Comparison of ENCODE assay signal across 20 cellular contexts in genomic region chr18:78994977-78995582, GRCh38. TPM values are rescaled to one million over a fixed set of nuclear protein-coding genes. Genes with fewer than 3 reads are reported as not detected.
DNase-seq lines count a peak whose midpoint lies in the region; ATAC-seq and TF ChIP-seq lines count a peak whose summit lies in the region.
"Had no signal": no experiment of that assay in that cellular context is flagged by ENCODE, and none has a peak within 500 bp of the region (broad histone marks: within the 10 kb centered on the region; RNA-seq: fewer than 3 reads in every experiment).

No MANE protein-coding gene starts in this region.

- 77 to 80% methylated on average over 30 to 39 of the region's 44 CpGs for WGBS in testis, 2 donors

- DNase-seq in activated CD8-positive, alpha-beta memory T cell treated with anti-CD3 and anti-CD28 coated beads for 24 hours, result peak; percentile 41
- DNase-seq in activated CD8-positive, alpha-beta memory T cell treated with anti-CD3 and anti-CD28 coated beads, Interleukin-2, amount 50 U/mL, for 48 hours, result no peak
- DNase-seq in chondrocyte (ENCODE audit: low spot score), result peak; percentile 74
- no peak for DNase-seq in nephron progenitor cell
- DNase-seq in sciatic nerve (ENCODE audit: low spot score), result peak; percentile 38
- no peak for DNase-seq in testis
- no peak for DNase-seq in DMS79 (lab: John Stamatoyannopoulos, UW)
- no peak for DNase-seq in midbrain (lab: John Stamatoyannopoulos, UW)
- DNase-seq: Calu3; CD8-positive, alpha-beta memory T cell; DMS 273 treated with DMSO at 0.1 percent for 48 hours; GOT3 had no signal

- TF ChIP-seq CTCF in chondrocyte (IDR thresholded peaks at IDR 0.05) (no peak), nephron progenitor cell (IDR thresholded peaks at IDR 0.05) (no peak), testis (IDR thresholded peaks at IDR 0.05) (no peak)

- no peak overlapping the region for H3K27ac ChIP-seq in testis
- H3K27ac ChIP-seq: 22Rv1 had no signal

- intact Hi-C loops in sciatic nerve (cut with DNase I), result no loop called here
- intact Hi-C loops in testis (cut with DNase I; ENCODE audit: low total_unique reads), result no loop called here

- H3K4me3 ChIP-seq in testis, result no peak overlapping the region
- H3K4me3 ChIP-seq: GM12878, HAP-1 had no signal

- H3K9me3 Mint-ChIP-seq in chondrocyte (ENCODE audit: low read depth) (no peaks in the 10 kb centered on the region), nephron progenitor cell (peaks cover 8% of the 10 kb centered on the region)
- H3K9me3 Mint-ChIP-seq: CD8-positive, alpha-beta memory T cell; IgD-negative memory B cell had no signal

- H3K27me3 Mint-ChIP-seq in chondrocyte (ENCODE audit: low read depth) (peaks cover 32% of the 10 kb centered on the region), nephron progenitor cell (ENCODE audit: low read depth, poor library complexity) (peaks cover 5% of the 10 kb centered on the region)

- H3K27ac Mint-ChIP-seq in chondrocyte (ENCODE audit: unreplicated experiment) (no peak overlapping the region), nephron progenitor cell (peak overlapping the region; percentile 23)
- H3K27ac Mint-ChIP-seq: CD8-positive, alpha-beta memory T cell had no signal

- ATAC-seq in sciatic nerve, result no peak
- ATAC-seq: GM12878 had no signal

- H3K36me3 Mint-ChIP-seq in chondrocyte (ENCODE audit: low read depth) (no peaks in the 10 kb centered on the region), nephron progenitor cell (ENCODE audit: low read depth) (peaks cover 74% of the 10 kb centered on the region)
- H3K36me3 Mint-ChIP-seq: CD8-positive, alpha-beta memory T cell; IgD-negative memory B cell had no signal

- H3K4me3 Mint-ChIP-seq in chondrocyte (ENCODE audit: unreplicated experiment), result no peak overlapping the region
- no peak overlapping the region for H3K4me3 Mint-ChIP-seq in nephron progenitor cell
- H3K4me3 Mint-ChIP-seq: CD8-positive, alpha-beta memory T cell; IgD-negative memory B cell had no signal

- no peaks in the 10 kb centered on the region for H3K4me1 Mint-ChIP-seq in chondrocyte (ENCODE audit: low read depth)
- peaks cover 9% of the 10 kb centered on the region for H3K4me1 Mint-ChIP-seq in nephron progenitor cell
- H3K4me1 Mint-ChIP-seq: CD8-positive, alpha-beta memory T cell; IgD-negative memory B cell had no signal

- H3K27me3 ChIP-seq in testis, result no peaks in the 10 kb centered on the region

- no peaks in the 10 kb centered on the region for H3K9me3 ChIP-seq in testis
- H3K9me3 ChIP-seq: HAP-1 had no signal

- no peaks in the 10 kb centered on the region for H3K36me3 ChIP-seq in testis (ENCODE audit: low read depth, missing control alignments)

- TF ChIP-seq POLR2A in testis (IDR thresholded peaks at IDR 0.05), result no peak

- H3K4me1 ChIP-seq in testis, result no peaks in the 10 kb centered on the region

RNA-seq across cellular contexts. Expression of gene SALL3, which starts 15.5 kb away (rescaled TPM):
- total RNA-seq in chondrocyte, result not detected in 3 replicates
- 0.09 TPM for total RNA-seq in sciatic nerve
- 10 to 100 TPM in 1 of 2 donors, 1 to 10 TPM in 1; 8.3 to 15.2 TPM for total RNA-seq in testis
- polyA plus RNA-seq in testis (ENCODE audit: insufficient read depth, low read depth, low replicate concordance), result 1.9 TPM
- total RNA-seq: A673; Calu3; CD8-positive, alpha-beta memory T cell; G401; HT1080 had no signal
- polyA plus RNA-seq: BJ; CD8-positive, alpha-beta memory T cell; IgD-negative memory B cell had no signal

Comparison
In these comparisons a context has a peak if more than half of its experiments do, and no peak if none do; other contexts are left out.
1. DNase-seq: peak in activated CD8-positive, alpha-beta memory T cell treated with anti-CD3 and anti-CD28 coated beads for 24 hours (single experiment), chondrocyte (single experiment) and sciatic nerve (single experiment); none in activated CD8-positive, alpha-beta memory T cell treated with anti-CD3 and anti-CD28 coated beads, Interleukin-2, amount 50 U/mL, for 48 hours (single experiment), nephron progenitor cell (single experiment), testis (single experiment), DMS79 (single experiment) and midbrain (single experiment).